In the genomic region with DNA sequence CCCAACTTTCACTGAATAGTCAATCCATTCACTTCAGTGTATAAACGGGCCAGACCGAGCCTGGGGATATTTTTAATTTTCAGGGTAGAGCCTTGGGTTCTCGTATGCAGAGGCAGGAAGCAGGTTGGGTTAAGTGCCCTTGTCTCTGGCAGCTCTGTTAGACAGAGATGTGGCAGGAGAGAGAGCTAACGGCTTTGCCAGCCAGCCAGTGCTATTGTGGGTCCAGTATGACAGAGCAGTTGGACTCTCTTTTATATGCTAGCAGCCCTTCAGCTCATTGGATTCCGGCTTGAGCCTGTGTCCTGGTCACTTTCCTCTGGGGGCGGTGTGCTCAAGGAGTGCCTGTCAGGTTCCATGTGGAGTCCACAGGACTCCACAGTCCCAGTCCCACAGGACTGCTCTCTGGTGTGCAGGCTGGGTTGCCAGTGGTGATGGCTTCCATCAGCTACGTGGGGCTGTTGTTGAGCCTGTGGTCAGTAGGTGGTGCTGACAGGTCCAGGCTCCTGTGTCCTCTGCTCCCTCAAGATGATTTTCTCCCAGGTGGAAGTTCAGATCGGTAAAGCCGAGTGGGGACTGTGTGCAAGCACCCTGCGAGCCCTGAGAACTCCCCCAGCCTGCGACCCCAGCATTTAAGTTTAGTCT, we compare ENCODE assay signal across 11 cellular contexts. TPM values are rescaled to one million over a fixed set of nuclear protein-coding genes. Genes with fewer than 3 reads are reported as not detected.
DNase-seq lines count a peak whose midpoint lies in the region; ATAC-seq, FAIRE-seq and TF ChIP-seq lines count a peak whose summit lies in the region.
"Had no signal": no experiment of that assay in that cellular context is flagged by ENCODE, and none has a peak within 500 bp of the region (broad histone marks: within the 10 kb centered on the region; RNA-seq: fewer than 3 reads in every experiment).

No MANE protein-coding gene starts in this region.

- H3K36me3 ChIP-seq in bronchial epithelial cell (ENCODE audit: control insufficient read depth, insufficient read depth, low read length) = peaks cover 48% of the 10 kb centered on the region

- POLR2A ChIA-PET in AG04449 (lab: Yijun Ruan, JAX) = no interaction called here

- H3K27me3 ChIP-seq in bronchial epithelial cell (ENCODE audit: control insufficient read depth, insufficient read depth, low read length) = no peaks in the 10 kb centered on the region
- H3K27me3 ChIP-seq: ascending aorta had no signal

- peak; percentile 64 for FAIRE-seq in bronchial epithelial cell (lab: Jason Lieb, UNC)

- H3K4me3 Mint-ChIP-seq in HFFc6 = no peak overlapping the region

- ATAC-seq in GM18868 (IDR thresholded peaks at IDR 0.05; ENCODE audit: unreplicated experiment) = no peak
- ATAC-seq in HG03571 (IDR thresholded peaks at IDR 0.05; ENCODE audit: unreplicated experiment) = no peak

- no peaks in the 10 kb centered on the region for H3K27me3 Mint-ChIP-seq in HFFc6 (ENCODE audit: insufficient read depth)

- peaks cover 57% of the 10 kb centered on the region for H3K36me3 Mint-ChIP-seq in HFFc6 (ENCODE audit: low read depth)

- CTCF ChIA-PET in AG04449 (lab: Yijun Ruan, JAX) = interaction anchor here (0.6 to 1.6 kb wide), 6 partner anchors 11 to 131 kb away, joined by 3 to 6 read pairs (median 3); a partner anchor contains a TSS

- peak; percentile 14 for TF ChIP-seq CTCF in AG04449 (IDR thresholded peaks at IDR 0.05; ENCODE audit: insufficient read depth, low read length, missing control alignments)
- peak; percentile 52 for TF ChIP-seq CTCF in HFFc6 (IDR thresholded peaks at IDR 0.05)
- TF ChIP-seq CTCF in bronchial epithelial cell (IDR thresholded peaks at IDR 0.05; ENCODE audit: insufficient read depth, low read length, severe bottlenecking) = peak; percentile 40

- H3K9me3 Mint-ChIP-seq in HFFc6 = no peaks in the 10 kb centered on the region

- H3K4me1 Mint-ChIP-seq in HFFc6 (ENCODE audit: low read depth) = peaks cover 47% of the 10 kb centered on the region

- peak overlapping the region; percentile 35 for H3K27ac Mint-ChIP-seq in HFFc6

- DNase-seq in AG04449 (ENCODE audit: low read depth, low spot score) (no peak), HFFc6 (no peak), bronchial epithelial cell (ENCODE audit: low read depth) (no peak), kidney tubule cell (ENCODE audit: low spot score) (peak; percentile 43), NCI-H69 (lab: John Stamatoyannopoulos, UW) (no peak), HK-2 (ENCODE audit: unreplicated experiment) (no peak)
- DNase-seq: activated CD4-positive, alpha-beta T cell treated with anti-CD3 and anti-CD28 coated beads for 4 hours; COR-L47 had no signal

- H3K4me3 ChIP-seq in AG04449 (ENCODE audit: low read depth, low read length) = no peak overlapping the region
- no peak overlapping the region for H3K4me3 ChIP-seq in bronchial epithelial cell (ENCODE audit: low read depth, low read length)
- H3K4me3 ChIP-seq: ascending aorta had no signal

RNA-seq across cellular contexts. Expression of a gene that starts 14.3 kb away (rescaled TPM):
- 100 to 1,000 TPM; 247 to 272 (median 259) TPM for total RNA-seq in HFFc6 (2021; fragmentation: NEBNext Ultra II Directional; extraction: Animal tissue kit (Norgen Biotek cat#: 25700))
- 294 and 335 TPM in 2 replicates for total RNA-seq in bronchial epithelial cell

RNA-seq across cellular contexts. Expression of a gene that starts 35.8 kb away (rescaled TPM):
- 1 to 10 TPM in 1 of 6 experiments, under 1 TPM in 5; 0.59 to 2.5 (median 0.73) TPM for total RNA-seq in HFFc6 (2021; fragmentation: NEBNext Ultra II Directional; extraction: Animal tissue kit (Norgen Biotek cat#: 25700))
- total RNA-seq in bronchial epithelial cell = not detected in 2 replicates
- total RNA-seq: ascending aorta had no signal

RNA-seq across cellular contexts. Expression of a gene that starts 53.2 kb away (rescaled TPM):
- 10 to 100 TPM; 15.8 to 18.9 (median 17.8) TPM for total RNA-seq in HFFc6 (2021; fragmentation: NEBNext Ultra II Directional; extraction: Animal tissue kit (Norgen Biotek cat#: 25700))
- 11.5 and 14.7 TPM in 2 replicates for total RNA-seq in bronchial epithelial cell
